1 cellular context compared by ENCODE assay signal in genomic region chr3:119627461-119627860, GRCh38.
TF ChIP-seq lines count a peak whose summit lies in the region.

No MANE protein-coding gene starts in this region.

TF ChIP-seq in H1, 55 proteins besides CTCF, POLR2A, EP300 and RAD21 (continued from another document):
- TF ChIP-seq POLR2AphosphoS5 (IDR thresholded peaks at IDR 0.05; ENCODE audit: low read depth, low read length) = no peak
